ENCODE assay signal across 8 cellular contexts in the genomic region with DNA sequence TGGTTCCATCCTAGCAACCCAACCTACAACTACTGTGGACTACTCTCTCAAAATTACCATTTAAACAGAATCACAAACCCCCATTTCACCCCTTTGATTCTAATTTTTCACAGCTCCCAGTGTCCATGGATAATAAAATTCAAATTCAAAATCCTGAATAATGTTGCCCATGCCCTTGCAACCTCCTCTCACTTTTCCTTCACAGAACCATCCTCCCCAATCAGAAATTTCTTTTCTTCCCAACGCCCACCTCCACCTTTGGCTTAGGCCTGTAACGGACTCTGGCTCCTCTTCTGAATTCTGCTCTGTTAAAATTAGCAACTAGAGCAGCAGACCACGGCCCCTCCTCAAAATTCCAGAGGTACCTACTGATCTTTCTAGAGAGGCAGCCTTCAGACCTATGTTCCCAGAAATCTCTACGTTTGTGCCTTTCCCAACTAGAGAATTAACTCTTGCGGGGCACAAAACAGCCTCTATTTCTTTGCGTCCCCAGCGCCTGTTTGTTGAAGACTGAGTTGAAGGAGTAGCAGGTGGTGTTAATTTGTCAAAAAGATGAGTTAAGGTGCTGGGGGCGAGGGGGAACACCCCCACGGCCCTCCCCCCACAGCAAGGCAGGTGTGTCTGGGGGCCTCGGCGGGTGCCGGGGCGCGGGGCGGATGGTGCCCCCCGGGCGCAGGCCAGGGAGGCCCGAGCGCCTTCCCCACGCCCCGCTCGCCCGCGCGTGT. TPM values are rescaled to one million over a fixed set of nuclear protein-coding genes. Genes with fewer than 3 reads are reported as not detected.
A peak's percentile ranks its signal among the peaks of the same experiment; 100 is the strongest.
DNase-seq lines count a peak whose midpoint lies in the region; TF ChIP-seq lines count a peak whose summit lies in the region.

No MANE protein-coding gene starts in this region.

- peaks cover 30% of the 10 kb centered on the region for H4K20me1 ChIP-seq in BLaER1

- H4K8ac ChIP-seq in mesenchymal stem cell (ENCODE audit: low read length), result peak overlapping the region; percentile 90

- 8% methylated on average over 16 of the region's 25 CpGs for WGBS in mesenchymal stem cell

- peak overlapping the region; percentile 94 for H3K27ac ChIP-seq in BLaER1
- H3K27ac ChIP-seq in mesenchymal stem cell (ENCODE audit: low read length, poor library complexity, severe bottlenecking), result peak overlapping the region; percentile 46

- H3K27me3 ChIP-seq in BLaER1 (no peaks in the 10 kb centered on the region), mesenchymal stem cell (ENCODE audit: control insufficient read depth in 1 of 2, insufficient read depth in 1 of 2, low read length in 2 of 2) (no peaks in the 10 kb centered on the region)

- peak overlapping the region; percentile 86 to 99 for H3K18ac ChIP-seq in mesenchymal stem cell (ENCODE audit: low read depth in 1 of 2, low read length in 2 of 2)

- no peak overlapping the region for H2AFZ ChIP-seq in mesenchymal stem cell (ENCODE audit: low read depth, low read length)

- TF ChIP-seq CTCF in HFF-Myc (IDR thresholded peaks at IDR 0.05; ENCODE audit: low read depth, low read length, missing control alignments), result no peak
- TF ChIP-seq CTCF in astrocyte of the cerebellum (IDR thresholded peaks at IDR 0.05; ENCODE audit: low read depth, low read length, missing control alignments), result no peak

- H2BK12ac ChIP-seq in mesenchymal stem cell (ENCODE audit: low read length in 2 of 2), result peak overlapping the region in 1 of 2 experiments; percentile 51

- peak overlapping the region; percentile 91 for H3K4me2 ChIP-seq in BLaER1
- H3K4me2 ChIP-seq in mesenchymal stem cell (ENCODE audit: low read length, poor library complexity, severe bottlenecking), result peak overlapping the region; percentile 81

- H3K4me1 ChIP-seq in BLaER1 (peaks cover 23% of the 10 kb centered on the region), mesenchymal stem cell (ENCODE audit: control insufficient read depth, insufficient read depth, low read depth, low read length) (no peaks in the 10 kb centered on the region)

- H3K9me3 ChIP-seq in BLaER1 (no peaks in the 10 kb centered on the region), mesenchymal stem cell (ENCODE audit: control insufficient read depth, low read length) (no peaks in the 10 kb centered on the region)

- H3K36me3 ChIP-seq in BLaER1 (0 out of 2 replicates have a peak, but pooled peaks cover 2% of the 10 kb centered on the region), mesenchymal stem cell (ENCODE audit: control insufficient read depth in 1 of 2, insufficient read depth in 2 of 2, low read depth in 1 of 2, low read length in 2 of 2) (no peaks in the 10 kb centered on the region)

- peak overlapping the region in 1 of 2 experiments; percentile 4 for H3K4ac ChIP-seq in mesenchymal stem cell (ENCODE audit: low read depth in 1 of 2, low read length in 2 of 2)

- H3K9ac ChIP-seq in BLaER1 (peak overlapping the region; percentile 95), mesenchymal stem cell (ENCODE audit: low read length) (peak overlapping the region; percentile 98)

- H3K23ac ChIP-seq in mesenchymal stem cell (ENCODE audit: low read length in 2 of 2), result no peak overlapping the region

- in situ Hi-C loops in astrocyte of the cerebellum (cut with HindIII; ENCODE audit: low sequenced_read_pairs), result no loop called here

- peaks cover 2% of the 10 kb centered on the region for H3K79me1 ChIP-seq in mesenchymal stem cell (replicated peaks; ENCODE audit: low read length, poor library complexity, severe bottlenecking)

- H3K4me3 ChIP-seq in BLaER1, result peak overlapping the region; percentile 95
- H3K4me3 ChIP-seq in HFF-Myc (replicated peaks; ENCODE audit: low read depth, low read length), result peak overlapping the region; percentile 65
- H3K4me3 ChIP-seq in astrocyte of the cerebellum (ENCODE audit: low read depth, low read length), result peak overlapping the region; percentile 58
- peak overlapping the region; percentile 84 to 92 for H3K4me3 ChIP-seq in mesenchymal stem cell (ENCODE audit: insufficient read depth in 1 of 2, low read depth in 1 of 2, low read length in 2 of 2)

- H2BK5ac ChIP-seq in mesenchymal stem cell (ENCODE audit: low read depth, low read length, poor library complexity, severe bottlenecking), result no peak overlapping the region

- H2BK15ac ChIP-seq in mesenchymal stem cell (ENCODE audit: low read depth, poor library complexity, severe bottlenecking), result peak overlapping the region; percentile 78

- peak overlapping the region; percentile 55 for H2BK120ac ChIP-seq in mesenchymal stem cell (ENCODE audit: low read depth, low read length)

- H2AK5ac ChIP-seq in mesenchymal stem cell (ENCODE audit: low read length, severe bottlenecking), result no peak overlapping the region

- peak overlapping the region; percentile 70 for H4K91ac ChIP-seq in mesenchymal stem cell (ENCODE audit: low read length)

- DNase-seq in HFF-Myc (ENCODE audit: extremely low read depth, low read depth), result no peak
- no peak for DNase-seq in astrocyte of the cerebellum (ENCODE audit: low read depth)
- DNase-seq in mesenchymal stem cell, result peak; percentile 18
- DNase-seq in RPMI8226, result no peak
- no peak for DNase-seq in occipital lobe (lab: John Stamatoyannopoulos, UW)
- no peak for DNase-seq in GM03348 (ENCODE audit: low spot score)
- no peak for DNase-seq in SIG-M5 (lab: John Stamatoyannopoulos, UW)

- H3K14ac ChIP-seq in mesenchymal stem cell (ENCODE audit: low read length in 2 of 2), result peak overlapping the region in 1 of 2 experiments; percentile 41

RNA-seq across cellular contexts. Expression of a gene that starts 0.4 kb away (rescaled TPM):
- polyA plus RNA-seq in mesenchymal stem cell (2013, experiment 1 of 2), result 33.5 TPM
- 34.0 TPM for polyA plus RNA-seq in mesenchymal stem cell (2013, experiment 2 of 2)
- 14.2 TPM for total RNA-seq in occipital lobe
